9 cellular contexts compared by ENCODE assay signal in genomic region chr6:136782021-136782770, GRCh38. TPM values are rescaled to one million over a fixed set of nuclear protein-coding genes. Genes with fewer than 3 reads are reported as not detected.
DNase-seq lines count a peak whose midpoint lies in the region; ATAC-seq and FAIRE-seq lines count a peak whose summit lies in the region.
"Had no signal": no experiment of that assay in that cellular context is flagged by ENCODE, and none has a peak within 500 bp of the region (broad histone marks: within the 10 kb centered on the region; RNA-seq: fewer than 3 reads in every experiment).

No MANE protein-coding gene starts in this region.

- H3K9me3 ChIP-seq in SK-N-MC (ENCODE audit: low read depth, low read length) (no peaks in the 10 kb centered on the region), small intestine (ENCODE audit: control insufficient read depth, low read depth) (no peaks in the 10 kb centered on the region)

- FAIRE-seq in small intestine (lab: Jason Lieb, UNC): no peak

- peaks cover 5 to 9% of the 10 kb centered on the region in 2 donors for H3K4me1 ChIP-seq in small intestine (ENCODE audit: control insufficient read depth in 2 of 2, insufficient read depth in 1 of 2, low read depth in 1 of 2, low read length in 1 of 2)

- WGBS in small intestine, 3 donors: 33 to 57% (median 50%) methylated on average over 1 of the region's 1 CpG

- H3K4me3 ChIP-seq in SK-N-MC (no peak overlapping the region), small intestine (ENCODE audit: low read depth in 1 of 2, low read length in 2 of 2) (no peak overlapping the region)

- H3K36me3 ChIP-seq in SK-N-MC (ENCODE audit: insufficient read depth, low read length) (peaks cover 8% of the 10 kb centered on the region), small intestine (ENCODE audit: control insufficient read depth in 2 of 2, insufficient read depth in 2 of 2, low read length in 2 of 2) (no peaks in the 10 kb centered on the region)

- DNase-seq in activated CD4-positive, CD25-positive, alpha-beta regulatory T cell (lab: John Stamatoyannopoulos, UW): no peak
- DNase-seq in SK-N-MC (ENCODE audit: low read depth, low spot score): no peak
- peak; percentile 53 for DNase-seq in epithelial cell of prostate (ENCODE audit: low read depth, low spot score)
- DNase-seq in small intestine: peak; percentile 41
- DNase-seq in dedifferentiated amniotic fluid mesenchymal stem cell (ENCODE audit: extremely low spot score): no peak
- DNase-seq in ureter (ENCODE audit: low spot score): no peak
- DNase-seq: NCI-H2171 treated with DMSO at 0.1 percent for 48 hours had no signal

- no peak overlapping the region for H3K9ac ChIP-seq in SK-N-MC (ENCODE audit: insufficient read length)

- no peaks in the 10 kb centered on the region for H3K27me3 ChIP-seq in small intestine (ENCODE audit: control insufficient read depth in 2 of 2, insufficient read depth in 2 of 2, low read length in 2 of 2)

- H3K27ac ChIP-seq in SK-N-MC (peak overlapping the region; percentile 40), epithelial cell of prostate (peak overlapping the region; percentile 69), small intestine (ENCODE audit: low read depth in 1 of 2, low read length in 1 of 2) (no peak overlapping the region)

- ATAC-seq in activated CD4-positive, CD25-positive, alpha-beta regulatory T cell treated with anti-CD3 and anti-CD28 coated beads, Interleukin-2, amount 50 U/mL, for 24 hours: peak; percentile 45 to 50
- no peak for ATAC-seq in HG03159 (IDR thresholded peaks at IDR 0.05; ENCODE audit: unreplicated experiment)

RNA-seq across cellular contexts. Expression of gene MAP3K5, which starts 10.1 kb away (rescaled TPM):
- 1 to 10 TPM; 5.4 to 7.2 (median 6.8) TPM for polyA plus RNA-seq in small intestine
- 54.6 TPM for total RNA-seq in ureter

RNA-seq across cellular contexts. Expression of gene PEX7, which starts 40.2 kb away (rescaled TPM):
- 1 to 10 TPM; 5.4 to 9.8 (median 6.5) TPM for polyA plus RNA-seq in small intestine
- total RNA-seq in ureter: 10.7 TPM

Comparison
In these comparisons a context has a peak if more than half of its experiments do, and no peak if none do; other contexts are left out.
1. DNase-seq: peak in epithelial cell of prostate (single experiment) and small intestine (single experiment); none in activated CD4-positive, CD25-positive, alpha-beta regulatory T cell (0 of 4), SK-N-MC (single experiment), dedifferentiated amniotic fluid mesenchymal stem cell (single experiment) and ureter (single experiment).
2. H3K27ac ChIP-seq: peak in SK-N-MC (single experiment) and epithelial cell of prostate (single experiment); none in small intestine (0 of 2).